1 cellular context compared by ENCODE assay signal in genomic region chrX:38660395-38661179, GRCh38.
TF ChIP-seq lines count a peak whose summit lies in the region.

No MANE protein-coding gene starts in this region.

TF ChIP-seq in HepG2, 621 proteins besides CTCF, POLR2A, EP300 and RAD21 (continued from another document):
- TF ChIP-seq ARID5B (CRISPR knock-in tag; IDR thresholded peaks at IDR 0.05): no peak
- TF ChIP-seq CEBPG (CRISPR knock-in tag; IDR thresholded peaks at IDR 0.05): peak; percentile 36
